Comparison of ENCODE assay signal across 8 cellular contexts in the genomic region with DNA sequence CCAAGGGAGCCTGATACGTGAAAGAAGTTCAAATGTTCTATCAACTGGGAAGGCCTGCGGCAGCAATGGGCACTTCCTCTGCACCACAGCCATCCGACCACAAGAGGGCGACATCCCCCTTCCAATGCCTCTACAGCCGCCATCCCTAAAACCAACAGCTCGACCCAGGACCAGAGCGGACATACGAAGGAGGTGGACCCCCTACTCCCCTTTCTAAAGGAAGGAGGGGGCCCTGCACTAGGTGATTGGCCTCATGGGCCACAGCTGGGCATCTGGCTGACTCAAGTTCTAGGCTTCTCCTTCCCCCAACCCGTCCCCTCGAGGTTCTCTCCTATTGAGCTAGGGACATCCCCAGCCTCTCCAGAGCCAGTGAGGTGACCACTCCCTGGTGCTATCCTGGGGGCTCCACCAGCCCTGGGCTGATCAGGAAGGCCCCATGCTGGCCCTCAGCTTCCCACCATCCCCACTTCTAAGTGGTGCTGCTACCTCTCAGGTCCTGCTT.
DNase-seq lines count a peak whose midpoint lies in the region; ATAC-seq, FAIRE-seq and TF ChIP-seq lines count a peak whose summit lies in the region.

No MANE protein-coding gene starts in this region.

- H3K27ac ChIP-seq in foreskin keratinocyte: no peak overlapping the region

- no peak overlapping the region for H3K4me3 ChIP-seq in AG09309 (ENCODE audit: control insufficient read depth, low read depth, low read length)

- no peaks in the 10 kb centered on the region for H3K4me1 ChIP-seq in foreskin keratinocyte

- TF ChIP-seq CTCF in AG09309 (IDR thresholded peaks at IDR 0.05; ENCODE audit: control insufficient read depth, insufficient read depth, low read depth, low read length, missing control alignments): peak; percentile 99
- peak; percentile 95 for TF ChIP-seq CTCF in foreskin keratinocyte (conservative IDR thresholded peaks at IDR 0.05)

- DNase-seq in AG09309 (ENCODE audit: low read depth): no peak
- peak; percentile 84 for DNase-seq in HTR-8/SVneo (ENCODE audit: insufficient read length, low spot score)
- DNase-seq in RKO (ENCODE audit: low spot score): peak; percentile 61
- peak; percentile 54 to 62 for DNase-seq in activated T-helper 1 cell treated with anti-CD3 and anti-CD28 coated beads, Interleukin-2, amount 50 U/mL, for 16 hours (ENCODE audit: low read depth in 1 of 2, low spot score in 1 of 2)
- DNase-seq in foreskin keratinocyte: peak in 1 of 2 donors; percentile 31
- peak; percentile 49 for DNase-seq in occipital lobe (lab: John Stamatoyannopoulos, UW)
- peak; percentile 92 for DNase-seq in superior temporal gyrus (ENCODE audit: extremely low spot score)

- ATAC-seq in GM18858 (IDR thresholded peaks at IDR 0.05; ENCODE audit: unreplicated experiment) (peak; percentile 44), foreskin keratinocyte (peak; percentile 77)

- peak; percentile 92 for FAIRE-seq in HTR-8/SVneo (lab: Jason Lieb, UNC)

- peaks cover 9% of the 10 kb centered on the region for H3K27me3 ChIP-seq in foreskin keratinocyte
